In the genomic region with DNA sequence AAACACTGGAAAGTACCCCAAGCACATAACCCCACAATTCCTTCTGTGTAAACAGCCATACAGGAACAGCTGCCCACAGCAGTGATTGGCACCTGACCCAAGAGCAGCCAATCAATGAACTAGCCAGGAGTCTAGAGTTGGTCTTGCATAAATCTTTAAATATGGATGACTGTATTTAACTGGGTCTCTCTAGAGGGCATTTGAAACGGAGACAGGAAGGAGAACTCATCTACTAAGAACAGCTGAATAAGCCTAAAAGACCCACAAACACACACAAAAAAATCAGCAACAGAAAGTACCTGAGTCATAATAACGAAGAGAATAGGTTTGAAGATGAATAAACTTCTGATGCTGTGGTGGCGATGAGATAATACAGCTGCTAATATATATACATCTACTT, we compare ENCODE assay signal across 9 cellular contexts.
DNase-seq lines count a peak whose midpoint lies in the region; ATAC-seq and TF ChIP-seq lines count a peak whose summit lies in the region.
"Had no signal": no experiment of that assay in that cellular context is flagged by ENCODE, and none has a peak within 500 bp of the region (broad histone marks: within the 10 kb centered on the region; RNA-seq: fewer than 3 reads in every experiment).

No MANE protein-coding gene starts in this region.

- H3K4me1 Mint-ChIP-seq in T-helper 2 cell treated with Interferon-gamma antibody and Interleukin-4, amounts not matched to agents 5 μg/mL and 100 μg/mL, for 36 hours (ENCODE audit: low read depth): peaks cover 21% of the 10 kb centered on the region

- H3K4me3 Mint-ChIP-seq in T-helper 2 cell treated with Interferon-gamma antibody and Interleukin-4, amounts not matched to agents 5 μg/mL and 100 μg/mL, for 36 hours: peak overlapping the region; percentile 41

- H3K27ac Mint-ChIP-seq in T-helper 2 cell treated with Interferon-gamma antibody and Interleukin-4, amounts not matched to agents 5 μg/mL and 100 μg/mL, for 36 hours: peak overlapping the region; percentile 32

- peak; percentile 54 for DNase-seq in GM12864 (ENCODE audit: low read depth)
- no peak for DNase-seq in T-helper 2 cell treated with Interferon-gamma antibody and Interleukin-4, amounts not matched to agents 5 μg/mL and 100 μg/mL, for 36 hours (ENCODE audit: low spot score)
- no peak for DNase-seq in NOMO-1 treated with DMSO at 0.1 percent for 48 hours (lab: John Stamatoyannopoulos, UW; ENCODE audit: unreplicated experiment)
- DNase-seq in DMS79 treated with DMSO at 0.1 percent for 48 hours (lab: John Stamatoyannopoulos, UW): no peak
- no peak for DNase-seq in UCSD-AML1 (lab: John Stamatoyannopoulos, UW; ENCODE audit: unreplicated experiment)
- DNase-seq in AG08395 (ENCODE audit: low spot score): no peak
- DNase-seq: NCI-H524 had no signal

- H3K36me3 Mint-ChIP-seq in T-helper 2 cell treated with Interferon-gamma antibody and Interleukin-4, amounts not matched to agents 5 μg/mL and 100 μg/mL, for 36 hours (ENCODE audit: low read depth): peaks cover 12% of the 10 kb centered on the region

- ATAC-seq in GM19035 (IDR thresholded peaks at IDR 0.05; ENCODE audit: unreplicated experiment) (peak; percentile 51), HG02870 (IDR thresholded peaks at IDR 0.05; ENCODE audit: unreplicated experiment) (peak; percentile 62)

- no peaks in the 10 kb centered on the region for H3K9me3 Mint-ChIP-seq in T-helper 2 cell treated with Interferon-gamma antibody and Interleukin-4, amounts not matched to agents 5 μg/mL and 100 μg/mL, for 36 hours

- no peak overlapping the region; the same call in 1 of the 2 replicates for H3K4me3 ChIP-seq in GM12864 (ENCODE audit: low read depth, low read length)

- no peaks in the 10 kb centered on the region for H3K27me3 Mint-ChIP-seq in T-helper 2 cell treated with Interferon-gamma antibody and Interleukin-4, amounts not matched to agents 5 μg/mL and 100 μg/mL, for 36 hours (ENCODE audit: low read depth)

- no peak for TF ChIP-seq CTCF in GM12864 (IDR thresholded peaks at IDR 0.05; ENCODE audit: low read depth, low read length, missing control alignments)
